Comparison of ENCODE assay signal across 23 cellular contexts in the genomic region with DNA sequence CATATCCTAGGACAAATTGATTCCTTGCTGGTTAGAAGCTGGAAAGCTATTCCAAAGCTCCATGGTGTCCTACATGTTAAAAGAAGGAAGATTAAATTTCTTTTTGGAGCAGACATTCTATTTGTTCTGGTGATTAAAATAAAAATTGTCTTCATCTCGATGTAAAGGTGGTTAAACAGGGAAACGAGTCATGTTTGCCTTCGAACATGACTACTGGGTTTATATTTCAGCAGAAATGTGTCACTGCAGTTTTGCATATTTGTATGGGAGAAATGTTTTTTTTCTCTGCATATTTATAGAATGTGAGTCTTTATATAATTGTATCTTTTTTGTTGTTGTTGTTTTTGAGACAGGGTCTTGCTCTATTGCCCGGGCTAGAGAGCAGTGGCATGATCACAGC. TPM values are rescaled to one million over a fixed set of nuclear protein-coding genes. Genes with fewer than 3 reads are reported as not detected.
DNase-seq lines count a peak whose midpoint lies in the region; ATAC-seq and TF ChIP-seq lines count a peak whose summit lies in the region.
"Had no signal": no experiment of that assay in that cellular context is flagged by ENCODE, and none has a peak within 500 bp of the region (broad histone marks: within the 10 kb centered on the region; RNA-seq: fewer than 3 reads in every experiment).

No MANE protein-coding gene starts in this region.

- H3K4me3 Mint-ChIP-seq in activated T-cell treated with anti-CD3 and anti-CD28 coated beads, Interleukin-2, amount 50 U/mL, for 72 hours = no peak overlapping the region
- no peak overlapping the region for H3K4me3 Mint-ChIP-seq in activated T-cell treated with anti-CD3 and anti-CD28 coated beads, Interleukin-2, amount 50 U/mL, for 4 hours
- no peak overlapping the region for H3K4me3 Mint-ChIP-seq in chondrocyte (ENCODE audit: unreplicated experiment)
- no peak overlapping the region for H3K4me3 Mint-ChIP-seq in nephron progenitor cell
- H3K4me3 Mint-ChIP-seq: CD4-positive, alpha-beta memory T cell; stimulated activated naive B cell treated with anti-CD40 and anti-IgM and Interleukin-4, amounts not matched to agents 10 μg/mL and 1 μg/mL and 100 μg/mL, for 72 hours; T-helper 17 cell had no signal

- no peak for DNase-seq in activated T-cell treated with anti-CD3 and anti-CD28 coated beads, Interleukin-2, amount 50 U/mL, for 72 hours
- no peak for DNase-seq in activated T-cell treated with anti-CD3 and anti-CD28 coated beads, Interleukin-2, amount 50 U/mL, for 4 hours
- DNase-seq in chondrocyte (ENCODE audit: low spot score) (no peak), nephron progenitor cell (no peak), NCI-H345 treated with DMSO at 0.1 percent for 48 hours (lab: John Stamatoyannopoulos, UW; ENCODE audit: unreplicated experiment) (no peak), kidney glomerular epithelial cell (lab: John Stamatoyannopoulos, UW) (no peak)
- DNase-seq: activated CD4-positive, alpha-beta T cell treated with anti-CD3 and anti-CD28 coated beads for 4 hours; activated CD8-positive, alpha-beta memory T cell treated with anti-CD3 and anti-CD28 coated beads for 24 hours; activated T-cell treated with anti-CD3 and anti-CD28 coated beads, Interleukin-2, amount 50 U/mL, for 1 hour; AML-193; CD4-positive, alpha-beta memory T cell; cortex of kidney; DMS 273 treated with DMSO at 0.1 percent for 48 hours; lower lobe of right lung; NCI-H1092 treated with DMSO at 0.1 percent for 48 hours; NCI-H1930; NCI-H748 treated with DMSO at 0.1 percent for 48 hours; stimulated activated CD4-positive, alpha-beta T cell treated with anti-CD3 and anti-CD28 coated beads, Interleukin-4, amount 100 ng/mL, for 24 hours; stimulated activated naive B cell treated with anti-CD40 and anti-IgM and Interleukin-4, amounts not matched to agents 10 μg/mL and 1 μg/mL and 100 μg/mL, for 72 hours; T-helper 17 cell had no signal

- H3K27ac Mint-ChIP-seq in activated T-cell treated with anti-CD3 and anti-CD28 coated beads, Interleukin-2, amount 50 U/mL, for 72 hours = no peak overlapping the region
- peak overlapping the region; percentile 89 for H3K27ac Mint-ChIP-seq in chondrocyte (ENCODE audit: unreplicated experiment)
- peak overlapping the region; percentile 94 for H3K27ac Mint-ChIP-seq in nephron progenitor cell
- H3K27ac Mint-ChIP-seq: stimulated activated naive B cell treated with anti-CD40 and anti-IgM and Interleukin-4, amounts not matched to agents 10 μg/mL and 1 μg/mL and 100 μg/mL, for 72 hours; T-helper 17 cell had no signal

- peaks cover 46% of the 10 kb centered on the region for H3K4me1 Mint-ChIP-seq in activated T-cell treated with anti-CD3 and anti-CD28 coated beads, Interleukin-2, amount 50 U/mL, for 72 hours (ENCODE audit: low read depth)
- H3K4me1 Mint-ChIP-seq in activated T-cell treated with anti-CD3 and anti-CD28 coated beads, Interleukin-2, amount 50 U/mL, for 4 hours (ENCODE audit: low read depth) = peaks cover 16% of the 10 kb centered on the region
- H3K4me1 Mint-ChIP-seq in chondrocyte (ENCODE audit: low read depth) = peaks cover 92% of the 10 kb centered on the region
- peaks cover 87% of the 10 kb centered on the region for H3K4me1 Mint-ChIP-seq in nephron progenitor cell

- no peaks in the 10 kb centered on the region for H3K9me3 Mint-ChIP-seq in activated T-cell treated with anti-CD3 and anti-CD28 coated beads, Interleukin-2, amount 50 U/mL, for 72 hours
- H3K9me3 Mint-ChIP-seq in activated T-cell treated with anti-CD3 and anti-CD28 coated beads, Interleukin-2, amount 50 U/mL, for 4 hours = no peaks in the 10 kb centered on the region
- no peaks in the 10 kb centered on the region for H3K9me3 Mint-ChIP-seq in chondrocyte (ENCODE audit: low read depth)
- H3K9me3 Mint-ChIP-seq in nephron progenitor cell = no peaks in the 10 kb centered on the region
- H3K9me3 Mint-ChIP-seq: stimulated activated naive B cell treated with anti-CD40 and anti-IgM and Interleukin-4, amounts not matched to agents 10 μg/mL and 1 μg/mL and 100 μg/mL, for 72 hours had no signal

- peaks cover 17% of the 10 kb centered on the region for H3K27me3 Mint-ChIP-seq in activated T-cell treated with anti-CD3 and anti-CD28 coated beads, Interleukin-2, amount 50 U/mL, for 72 hours (ENCODE audit: low read depth)
- peaks cover 6% of the 10 kb centered on the region for H3K27me3 Mint-ChIP-seq in activated T-cell treated with anti-CD3 and anti-CD28 coated beads, Interleukin-2, amount 50 U/mL, for 4 hours (ENCODE audit: low read depth)
- no peaks in the 10 kb centered on the region for H3K27me3 Mint-ChIP-seq in chondrocyte (ENCODE audit: low read depth)
- H3K27me3 Mint-ChIP-seq in nephron progenitor cell (ENCODE audit: low read depth, poor library complexity) = no peaks in the 10 kb centered on the region
- H3K27me3 Mint-ChIP-seq: CD4-positive, alpha-beta memory T cell; stimulated activated naive B cell treated with anti-CD40 and anti-IgM and Interleukin-4, amounts not matched to agents 10 μg/mL and 1 μg/mL and 100 μg/mL, for 72 hours had no signal

- peak; percentile 30 to 71 for ATAC-seq in activated T-cell treated with anti-CD3 and anti-CD28 coated beads, Interleukin-2, amount 50 U/mL, for 72 hours (replicated peaks in 1 of 2)
- ATAC-seq in activated T-cell treated with anti-CD3 and anti-CD28 coated beads, Interleukin-2, amount 50 U/mL, for 4 hours = no peak
- ATAC-seq in HG02938 (IDR thresholded peaks at IDR 0.05; ENCODE audit: unreplicated experiment) (no peak), HG02870 (IDR thresholded peaks at IDR 0.05; ENCODE audit: unreplicated experiment) (no peak)
- ATAC-seq: stimulated activated naive B cell treated with anti-CD40 and anti-IgM and Interleukin-4, amounts not matched to agents 10 μg/mL and 1 μg/mL and 100 μg/mL, for 72 hours; T-helper 17 cell had no signal

- TF ChIP-seq CTCF in chondrocyte (IDR thresholded peaks at IDR 0.05) (no peak), nephron progenitor cell (IDR thresholded peaks at IDR 0.05) (no peak)

- no peaks in the 10 kb centered on the region for H3K36me3 Mint-ChIP-seq in activated T-cell treated with anti-CD3 and anti-CD28 coated beads, Interleukin-2, amount 50 U/mL, for 72 hours (ENCODE audit: insufficient read depth in 2 of 2)
- H3K36me3 Mint-ChIP-seq in activated T-cell treated with anti-CD3 and anti-CD28 coated beads, Interleukin-2, amount 50 U/mL, for 4 hours (ENCODE audit: insufficient read depth) = no peaks in the 10 kb centered on the region
- H3K36me3 Mint-ChIP-seq in chondrocyte (ENCODE audit: low read depth) = no peaks in the 10 kb centered on the region
- H3K36me3 Mint-ChIP-seq in nephron progenitor cell (ENCODE audit: low read depth) = peaks cover 4% of the 10 kb centered on the region
- H3K36me3 Mint-ChIP-seq: CD4-positive, alpha-beta memory T cell; stimulated activated naive B cell treated with anti-CD40 and anti-IgM and Interleukin-4, amounts not matched to agents 10 μg/mL and 1 μg/mL and 100 μg/mL, for 72 hours had no signal

RNA-seq across cellular contexts. Expression of gene ADAMTS12, which starts 36.4 kb away (rescaled TPM):
- under 1 TPM in 1 of 2 donors, not detected in 1; 0.05 TPM for total RNA-seq in activated T-cell treated with anti-CD3 and anti-CD28 coated beads, Interleukin-2, amount 50 U/mL, for 72 hours
- total RNA-seq in activated T-cell treated with anti-CD3 and anti-CD28 coated beads, Interleukin-2, amount 50 U/mL, for 4 hours = under 1 TPM in 1 of 3 donors, not detected in 2; 0.03 TPM
- 13.1 to 32.9 TPM (median 32.9 TPM) in 3 replicates for total RNA-seq in chondrocyte
- total RNA-seq: G401, T-helper 17 cell had no signal

Comparison
In these comparisons a context has a peak if more than half of its experiments do, and no peak if none do; other contexts are left out.
1. ATAC-seq: peak in activated T-cell treated with anti-CD3 and anti-CD28 coated beads, Interleukin-2, amount 50 U/mL, for 72 hours (2 of 2); none in activated T-cell treated with anti-CD3 and anti-CD28 coated beads, Interleukin-2, amount 50 U/mL, for 4 hours (0 of 2), HG02938 (single experiment) and HG02870 (single experiment).
2. RNA of gene ADAMTS12, which starts 36.4 kb away (total RNA-seq): 13.1 to 32.9 TPM in chondrocyte; 0.05 TPM in activated T-cell treated with anti-CD3 and anti-CD28 coated beads, Interleukin-2, amount 50 U/mL, for 72 hours and 0.03 TPM in activated T-cell treated with anti-CD3 and anti-CD28 coated beads, Interleukin-2, amount 50 U/mL, for 4 hours; every median in the first group is over 10 times any median in the second.